10 cellular contexts compared by ENCODE assay signal in the genomic region with DNA sequence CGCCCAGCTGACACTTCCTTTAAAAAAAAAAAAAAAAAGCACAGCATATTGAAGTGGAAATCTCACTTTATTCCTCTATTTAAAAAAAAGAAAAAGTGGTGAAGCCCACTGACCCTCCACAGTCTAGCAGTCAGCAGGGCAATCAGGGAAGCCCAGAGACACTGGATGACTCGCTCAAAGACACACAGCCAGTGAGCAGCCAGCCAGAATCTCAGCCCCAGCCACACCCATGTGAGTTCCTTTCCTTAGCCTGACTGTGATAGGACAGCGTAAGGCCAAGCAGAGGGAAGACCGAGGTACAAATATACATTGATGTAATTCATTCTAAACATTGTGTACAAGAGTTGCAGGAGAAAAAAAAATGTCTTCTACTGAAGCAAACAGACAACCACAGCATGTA. TPM values are rescaled to one million over a fixed set of nuclear protein-coding genes. Genes with fewer than 3 reads are reported as not detected.
DNase-seq lines count a peak whose midpoint lies in the region; ATAC-seq and TF ChIP-seq lines count a peak whose summit lies in the region.
"Had no signal": no experiment of that assay in that cellular context is flagged by ENCODE, and none has a peak within 500 bp of the region (broad histone marks: within the 10 kb centered on the region; RNA-seq: fewer than 3 reads in every experiment).

No MANE protein-coding gene starts in this region.

- no peak for TF ChIP-seq RAD21 in IMR-90 (IDR thresholded peaks at IDR 0.05; ENCODE audit: low read length)

- H3K4me1 Mint-ChIP-seq in CD4-positive, alpha-beta memory T cell = peaks cover 75 to 97% (median 87%) of the 10 kb centered on the region in 4 donors
- H3K4me1 Mint-ChIP-seq in activated naive CD4-positive, alpha-beta T cell treated with anti-CD3 and anti-CD28 coated beads, Interleukin-2, amount 50 U/mL, for 24 hours = peaks cover 97% of the 10 kb centered on the region

- no peaks in the 10 kb centered on the region for H3K9me3 ChIP-seq in CD4-positive, alpha-beta memory T cell (ENCODE audit: control insufficient read depth in 1 of 2, low read length in 2 of 2)
- H3K9me3 ChIP-seq in IMR-90 (ENCODE audit: control insufficient read depth, insufficient read depth, low read length) = no peaks in the 10 kb centered on the region
- H3K9me3 ChIP-seq in lung (ENCODE audit: control insufficient read depth in 2 of 2, insufficient read depth in 1 of 2, low read length in 1 of 2) = no peaks in the 10 kb centered on the region
- H3K9me3 ChIP-seq in gastroesophageal sphincter = no peaks in the 10 kb centered on the region

- H3K9ac ChIP-seq in IMR-90 (ENCODE audit: low read depth, low read length) = peak overlapping the region; percentile 15

- TF ChIP-seq POLR2A in IMR-90 (IDR thresholded peaks at IDR 0.05; ENCODE audit: low read depth, low read length) = no peak
- TF ChIP-seq POLR2A in gastroesophageal sphincter (IDR thresholded peaks at IDR 0.05) = no peak

- H3K4me3 Mint-ChIP-seq in CD4-positive, alpha-beta memory T cell = peak overlapping the region; percentile 67 to 89 (median 80)
- H3K4me3 Mint-ChIP-seq in activated naive CD4-positive, alpha-beta T cell treated with anti-CD3 and anti-CD28 coated beads, Interleukin-2, amount 50 U/mL, for 24 hours = peak overlapping the region; percentile 56

- H3K9me1 ChIP-seq in IMR-90 (ENCODE audit: insufficient read depth, low read length) = peaks cover 35% of the 10 kb centered on the region

- no peaks in the 10 kb centered on the region for H3K36me3 ChIP-seq in CD4-positive, alpha-beta memory T cell (ENCODE audit: insufficient read depth, low read length)
- H3K36me3 ChIP-seq in IMR-90 (ENCODE audit: control insufficient read depth, insufficient read depth, low read length) (peaks cover 11% of the 10 kb centered on the region; the same call in 1 of the 2 replicates), lung (ENCODE audit: control insufficient read depth in 2 of 2, insufficient read depth in 2 of 2, low read length in 2 of 2) (peaks cover 0 to 2% of the 10 kb centered on the region in 2 donors), gastroesophageal sphincter (no peaks in the 10 kb centered on the region)

- peak overlapping the region; percentile 91 to 98 (median 93) for H3K27ac Mint-ChIP-seq in CD4-positive, alpha-beta memory T cell
- peak overlapping the region; percentile 92 for H3K27ac Mint-ChIP-seq in activated naive CD4-positive, alpha-beta T cell treated with anti-CD3 and anti-CD28 coated beads, Interleukin-2, amount 50 U/mL, for 24 hours

- peak overlapping the region; percentile 87 for H3K4ac ChIP-seq in IMR-90 (ENCODE audit: low read depth, low read length)

- peak overlapping the region; percentile 93 for H2BK5ac ChIP-seq in IMR-90 (ENCODE audit: low read depth, low read length, poor library complexity, severe bottlenecking)

- H3K4me3 ChIP-seq in CD4-positive, alpha-beta memory T cell (ENCODE audit: low read length in 2 of 2) = no peak overlapping the region
- no peak overlapping the region for H3K4me3 ChIP-seq in IMR-90 (ENCODE audit: insufficient read depth, low read depth, low read length)
- no peak overlapping the region for H3K4me3 ChIP-seq in lung
- H3K4me3 ChIP-seq in gastroesophageal sphincter = no peak overlapping the region

- no peaks in the 10 kb centered on the region for H3K27me3 Mint-ChIP-seq in CD4-positive, alpha-beta memory T cell
- H3K27me3 Mint-ChIP-seq in activated naive CD4-positive, alpha-beta T cell treated with anti-CD3 and anti-CD28 coated beads, Interleukin-2, amount 50 U/mL, for 24 hours = no peaks in the 10 kb centered on the region

- peaks cover 23 to 74% of the 10 kb centered on the region in 2 experiments; a peak in 3 of 4 replicates for H3K79me1 ChIP-seq in IMR-90 (ENCODE audit: low read depth in 1 of 2, low read length in 2 of 2)

- ATAC-seq in IMR-90 (ENCODE audit: low read depth) (peak; percentile 52), lung (ENCODE audit: insufficient read depth, low FRiP score) (peak; percentile 50), HG02678 (IDR thresholded peaks at IDR 0.05; ENCODE audit: unreplicated experiment) (no peak), HG02759 (IDR thresholded peaks at IDR 0.05; ENCODE audit: unreplicated experiment) (no peak), gastroesophageal sphincter (no peak)

- no peak overlapping the region for H2AFZ ChIP-seq in IMR-90 (replicated peaks; ENCODE audit: low read length, poor library complexity)

- H3K9me3 Mint-ChIP-seq in CD4-positive, alpha-beta memory T cell = no peaks in the 10 kb centered on the region
- H3K9me3 Mint-ChIP-seq in activated naive CD4-positive, alpha-beta T cell treated with anti-CD3 and anti-CD28 coated beads, Interleukin-2, amount 50 U/mL, for 24 hours = no peaks in the 10 kb centered on the region

- H4K91ac ChIP-seq in IMR-90 (ENCODE audit: insufficient read depth, low read depth, low read length) = peak overlapping the region; percentile 90; the same call in 1 of the 2 replicates

- peak overlapping the region; percentile 84 for H3K14ac ChIP-seq in IMR-90 (replicated peaks; ENCODE audit: low read depth, low read length)

- peak overlapping the region; percentile 21 for H2AK9ac ChIP-seq in IMR-90 (replicated peaks; ENCODE audit: low read depth, low read length, poor library complexity)

- H2AK5ac ChIP-seq in IMR-90 (ENCODE audit: low read depth, low read length) = peak overlapping the region; percentile 84

- peak overlapping the region; percentile 76 for H4K5ac ChIP-seq in IMR-90 (ENCODE audit: low read depth, low read length)

- peaks cover 54% of the 10 kb centered on the region for H4K20me1 ChIP-seq in IMR-90 (ENCODE audit: insufficient read depth, low read length)

- CTCF ChIA-PET in CD4-positive, alpha-beta memory T cell (lab: Charles Lee; ENCODE audit: partially characterized antibody) = interaction anchor here (0.7 to 6.3 kb wide), 14 partner anchors 10 to 364 kb away, joined by 3 to 116 read pairs (median 4); a partner anchor contains a TSS
- CTCF ChIA-PET in IMR-90 (lab: Yijun Ruan, JAX) = no interaction called here

- WGBS in IMR-90 (ENCODE audit: extremely low coverage in 2 of 2, insufficient read length in 1 of 2), 2 experiments = no CpG with 5 or more reads among the region's 4 CpGs
- 70 to 75% methylated on average over 4 of the region's 4 CpGs for WGBS in lung, 2 donors
- WGBS in gastroesophageal sphincter (ENCODE audit: low coverage in 1 of 2), 2 donors = 68 to 82% methylated on average over 3 of the region's 4 CpGs

- peak overlapping the region; percentile 50 for H3K27ac ChIP-seq in CD4-positive, alpha-beta memory T cell (ENCODE audit: low read depth, low read length)
- H3K27ac ChIP-seq in IMR-90 (ENCODE audit: insufficient read depth, low read length) = peak overlapping the region; percentile 91
- H3K27ac ChIP-seq in lung (ENCODE audit: low read depth in 1 of 2, low read length in 1 of 2) = no peak overlapping the region
- no peak overlapping the region for H3K27ac ChIP-seq in gastroesophageal sphincter

- peak overlapping the region; percentile 75; the same call in 1 of the 2 replicates for H2BK20ac ChIP-seq in IMR-90 (ENCODE audit: low read depth, low read length)

- dilution Hi-C loops in IMR-90 (cut with HindIII; ENCODE audit: low sequenced_read_pairs, unreplicated experiment) = no loop called here

- BruUV-seq in IMR-90 (replicated peaks; lab: Mats Ljungman, UMichigan) = no TSS peak

- peak overlapping the region; percentile 55 to 74; a peak in 3 of 4 replicates for H4K8ac ChIP-seq in IMR-90 (ENCODE audit: low read depth in 2 of 2, low read length in 2 of 2)

- peak overlapping the region; percentile 79 for H2BK120ac ChIP-seq in IMR-90 (ENCODE audit: low read depth, low read length)

- in situ Hi-C loops in IMR-90 (cut with MboI; ENCODE audit: low sequenced_read_pairs) = no loop called here

- peak overlapping the region; percentile 32; the same call in 1 of the 2 replicates for H3K23ac ChIP-seq in IMR-90 (ENCODE audit: low read depth, low read length)

- DNase-seq in CD4-positive, alpha-beta memory T cell = peak in 1 of 5 donors; percentile 52
- DNase-seq in IMR-90 (peak; percentile 54), lung (ENCODE audit: low spot score) (no peak), middle frontal gyrus (ENCODE audit: extremely low spot score, low spot score) (no peak)
- DNase-seq: mesendoderm, NCI-H69 had no signal

- H3K56ac ChIP-seq in IMR-90 (ENCODE audit: extremely low read depth, insufficient read depth, low read length) = no peak overlapping the region

- peak overlapping the region; percentile 48; the same call in 1 of the 2 replicates for H3K4me2 ChIP-seq in IMR-90 (ENCODE audit: low read depth, low read length)

- H2BK15ac ChIP-seq in IMR-90 (ENCODE audit: low read depth, low read length) = peak overlapping the region; percentile 92; the same call in 1 of the 3 replicates

- H3K27me3 ChIP-seq in CD4-positive, alpha-beta memory T cell (ENCODE audit: insufficient read depth, low read length) = no peaks in the 10 kb centered on the region
- no peaks in the 10 kb centered on the region for H3K27me3 ChIP-seq in IMR-90 (ENCODE audit: control insufficient read depth, insufficient read depth, low read length)
- H3K27me3 ChIP-seq in lung (ENCODE audit: control insufficient read depth, insufficient read depth) = no peaks in the 10 kb centered on the region
- H3K27me3 ChIP-seq in gastroesophageal sphincter = no peaks in the 10 kb centered on the region

- peak overlapping the region; percentile 79 for H3K18ac ChIP-seq in IMR-90 (ENCODE audit: low read depth, low read length)

- intact Hi-C loops in CD4-positive, alpha-beta memory T cell (cut with micrococcal nuclease) = no loop called here
- intact Hi-C loops in IMR-90 (cut with micrococcal nuclease) = no loop called here

- H3K36me3 Mint-ChIP-seq in CD4-positive, alpha-beta memory T cell = peaks cover 9 to 30% of the 10 kb centered on the region in 2 donors
- H3K36me3 Mint-ChIP-seq in activated naive CD4-positive, alpha-beta T cell treated with anti-CD3 and anti-CD28 coated beads, Interleukin-2, amount 50 U/mL, for 24 hours = peaks cover 25% of the 10 kb centered on the region

- TF ChIP-seq CTCF in IMR-90 (conservative IDR thresholded peaks at IDR 0.05; ENCODE audit: low read depth, low read length) = no peak
- no peak for TF ChIP-seq CTCF in lung (IDR thresholded peaks at IDR 0.05; ENCODE audit: control extremely low read depth, extremely low read depth)
- TF ChIP-seq CTCF in gastroesophageal sphincter (IDR thresholded peaks at IDR 0.05) = no peak

- peaks cover 97% of the 10 kb centered on the region for H3K4me1 ChIP-seq in CD4-positive, alpha-beta memory T cell (ENCODE audit: insufficient read depth, low read length)
- H3K4me1 ChIP-seq in IMR-90 (ENCODE audit: control insufficient read depth, insufficient read depth, low read length) (peaks cover 55% of the 10 kb centered on the region), lung (ENCODE audit: control insufficient read depth in 2 of 2, insufficient read depth in 2 of 2, low read length in 2 of 2) (peaks cover 6 to 23% of the 10 kb centered on the region in 2 donors), gastroesophageal sphincter (peaks cover 0 to 66% (median 12%) of the 10 kb centered on the region in 3 donors)

- POLR2A ChIA-PET in CD4-positive, alpha-beta memory T cell (lab: Charles Lee; ENCODE audit: partially characterized antibody) = interaction anchor here (0.6 to 12.7 kb wide), 10 partner anchors 12 to 303 kb away, joined by 3 to 229 read pairs (median 6); a partner anchor contains a TSS
- POLR2A ChIA-PET in IMR-90 (lab: Charles Lee; ENCODE audit: unreplicated experiment) = interaction anchor here (0.6 kb wide), 1 partner anchor 871 kb away, joined by 4 read pairs; no protein-coding TSS in a partner anchor

- no peak for TF ChIP-seq EP300 in gastroesophageal sphincter (IDR thresholded peaks at IDR 0.05)

RNA-seq across cellular contexts. Expression of a gene that starts 22.5 kb away (rescaled TPM):
- total RNA-seq in CD4-positive, alpha-beta memory T cell = 100 to 1,000 TPM; 347 to 350 TPM
- 10 to 100 TPM; 35.7 to 90.7 TPM for polyA plus RNA-seq in CD4-positive, alpha-beta memory T cell
- total RNA-seq in IMR-90 (2012; rRNA removed) (103 and 108 TPM in 2 replicates), lung (100 to 1,000 TPM in 1 of 2 donors, 10 to 100 TPM in 1; 86.2 to 166 TPM), gastroesophageal sphincter (10 to 100 TPM; 35.3 to 80.2 (median 66.8) TPM)
- polyA plus RNA-seq in IMR-90 (2012; rRNA removed) (184 and 202 TPM in 2 replicates), lung (100 to 1,000 TPM in 1 of 2 donors, 10 to 100 TPM in 1; 52.9 to 172 TPM)
- polyA plus RNA-seq in IMR-90 (2012; cell fraction: cytosol; rRNA removed) = 213 and 433 TPM in 2 replicates
- polyA plus RNA-seq in IMR-90 (2012; cell fraction: nucleus; rRNA removed; ENCODE audit: low replicate concordance) = 272 and 467 TPM in 2 replicates

Comparison
In these comparisons a context has a peak if more than half of its experiments do, and no peak if none do; other contexts are left out.
1. H3K27ac ChIP-seq: peak in CD4-positive, alpha-beta memory T cell (single experiment) and IMR-90 (single experiment); none in lung (0 of 2) and gastroesophageal sphincter (0 of 4).
2. ATAC-seq: peak in IMR-90 (single experiment) and lung (single experiment); none in HG02678 (single experiment), HG02759 (single experiment) and gastroesophageal sphincter (single experiment).